Comparison of ENCODE assay signal across 25 cellular contexts in the genomic region with DNA sequence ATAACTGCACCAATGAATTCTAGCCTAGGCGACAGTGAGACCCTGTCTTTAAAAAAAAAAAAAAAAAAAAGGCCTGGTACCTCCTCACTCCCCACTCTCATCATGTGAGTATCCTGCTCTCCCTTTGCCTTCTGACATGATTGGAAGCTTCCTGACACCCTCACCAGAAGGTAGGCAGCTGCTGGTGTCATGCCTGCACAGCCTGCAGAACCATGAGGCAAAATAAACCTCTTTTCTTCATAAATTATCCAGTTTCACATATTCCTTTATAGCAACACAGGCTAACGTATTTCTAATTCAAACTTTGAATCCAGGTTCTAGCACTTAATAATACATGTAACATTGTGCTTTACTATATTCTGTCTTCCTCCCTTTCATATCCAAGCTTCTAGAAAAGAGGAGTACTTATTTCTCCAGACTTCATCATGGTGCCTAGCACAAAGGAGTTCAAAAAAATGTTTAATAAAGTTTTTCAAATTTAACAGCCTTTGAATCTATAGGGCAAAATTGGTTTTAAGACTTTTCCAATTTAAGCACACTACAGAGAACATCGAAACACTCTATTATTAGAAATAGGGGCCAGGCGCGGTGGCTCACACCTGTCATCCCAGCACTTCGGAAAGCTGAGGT. TPM values are rescaled to one million over a fixed set of nuclear protein-coding genes. Genes with fewer than 3 reads are reported as not detected.
A peak's percentile ranks its signal among the peaks of the same experiment; 100 is the strongest.
DNase-seq lines count a peak whose midpoint lies in the region; ATAC-seq, FAIRE-seq and TF ChIP-seq lines count a peak whose summit lies in the region.
"Had no signal": no experiment of that assay in that cellular context is flagged by ENCODE, and none has a peak within 500 bp of the region (broad histone marks: within the 10 kb centered on the region; RNA-seq: fewer than 3 reads in every experiment).

No MANE protein-coding gene starts in this region.

- H3K27ac ChIP-seq in HepG2 (ENCODE audit: extremely low read length, insufficient read depth, low read length) (no peak overlapping the region), right lobe of liver (no peak overlapping the region), K562 (ENCODE audit: extremely low read depth, low read depth, low read length) (no peak overlapping the region)
- H3K27ac ChIP-seq: SK-N-MC had no signal

- no peaks in the 10 kb centered on the region for H3K9me2 ChIP-seq in Loucy (replicated peaks; ENCODE audit: low read depth, low read length)

- H3K9me3 ChIP-seq in HepG2 (ENCODE audit: low read length): no peaks in the 10 kb centered on the region
- no peaks in the 10 kb centered on the region for H3K9me3 ChIP-seq in right lobe of liver
- no peaks in the 10 kb centered on the region for H3K9me3 ChIP-seq in Loucy (ENCODE audit: insufficient read depth, low read depth, low read length)
- H3K9me3 ChIP-seq in K562 (replicated peaks; ENCODE audit: control insufficient read depth, insufficient read depth, low read depth, low read length): 0 out of 2 replicates have a peak, but pooled peaks cover 2% of the 10 kb centered on the region

- H3K4me1 Mint-ChIP-seq in progenitor cell of endocrine pancreas (ENCODE audit: low read depth): peaks cover 27% of the 10 kb centered on the region

- H3K4me3 ChIP-seq in HepG2 (replicated peaks in 1 of 3; ENCODE audit: insufficient read depth in 1 of 3, low read depth in 2 of 3, low read length in 3 of 3) (no peak overlapping the region), right lobe of liver (no peak overlapping the region), Loucy (ENCODE audit: low read length, poor library complexity, severe bottlenecking) (no peak overlapping the region), K562 (no peak overlapping the region)
- H3K4me3 ChIP-seq: SK-N-MC had no signal

- H3K27me3 Mint-ChIP-seq in progenitor cell of endocrine pancreas: no peaks in the 10 kb centered on the region
- H3K27me3 Mint-ChIP-seq: B cell had no signal

- H3K27me3 ChIP-seq in HepG2 (ENCODE audit: control insufficient read depth in 1 of 2, insufficient read depth in 2 of 2, low read length in 2 of 2) (no peaks in the 10 kb centered on the region; a peak in 1 of 5 replicates), right lobe of liver (no peaks in the 10 kb centered on the region), Loucy (ENCODE audit: insufficient read depth, low read length, poor library complexity, severe bottlenecking) (no peaks in the 10 kb centered on the region), K562 (ENCODE audit: control insufficient read depth in 2 of 2, insufficient read depth in 2 of 2, low read length in 2 of 2) (no peaks in the 10 kb centered on the region)

- TF ChIP-seq POLR2A in HepG2 (IDR thresholded peaks at IDR 0.05; ENCODE audit: insufficient read depth in 1 of 2, low read depth in 2 of 2, low read length in 2 of 2): no peak
- no peak for TF ChIP-seq POLR2A in right lobe of liver (IDR thresholded peaks at IDR 0.05)
- TF ChIP-seq POLR2A in K562 (conservative IDR thresholded peaks at IDR 0.05): no peak

- BruUV-seq in HepG2 (replicated peaks; lab: Mats Ljungman, UMichigan): no TSS peak
- no TSS peak for BruUV-seq in K562 (replicated peaks; lab: Mats Ljungman, UMichigan)

- no peak overlapping the region for H3K4me2 ChIP-seq in HepG2 (ENCODE audit: low read depth, low read length)
- H3K4me2 ChIP-seq in Loucy (ENCODE audit: low read depth, low read length, poor library complexity, severe bottlenecking): peak overlapping the region; percentile 39
- no peak overlapping the region for H3K4me2 ChIP-seq in K562 (ENCODE audit: insufficient read depth, low read length)

- peak overlapping the region; percentile 88 for H3K27ac Mint-ChIP-seq in progenitor cell of endocrine pancreas
- H3K27ac Mint-ChIP-seq: B cell had no signal

- H3K36me3 Mint-ChIP-seq in progenitor cell of endocrine pancreas (ENCODE audit: insufficient read depth): peaks cover 17% of the 10 kb centered on the region

- intact Hi-C loops in HepG2 (cut with micrococcal nuclease; ENCODE audit: unreplicated experiment): no loop called here
- intact Hi-C loops in right lobe of liver (cut with DNase I): no loop called here
- intact Hi-C loops in K562 (cut with micrococcal nuclease): no loop called here
- intact Hi-C loops in posterior cingulate gyrus (cut with DNase I): no loop called here

- TF ChIP-seq EP300 in HepG2 (IDR thresholded peaks at IDR 0.05; ENCODE audit: low read depth in 2 of 2, low read length in 2 of 2): no peak
- TF ChIP-seq EP300 in HepG2 (CRISPR knock-in tag; IDR thresholded peaks at IDR 0.05; ENCODE audit: borderline replicate concordance): no peak
- TF ChIP-seq EP300 in K562 (IDR thresholded peaks at IDR 0.05; ENCODE audit: low read length): no peak

- TF ChIP-seq RAD21 in HepG2 (CRISPR knock-in tag; IDR thresholded peaks at IDR 0.05) (no peak), K562 (CRISPR knock-in tag; conservative IDR thresholded peaks at IDR 0.05 in 1 of 2, IDR thresholded peaks at IDR 0.05 in 1 of 2) (no peak)

- POLR2A ChIA-PET in HepG2 (lab: Yijun Ruan, JAX) (no interaction called here), K562 (lab: Yijun Ruan, JAX) (interaction anchor here (0.7 to 1.2 kb wide), 4 partner anchors 9 to 163 kb away, joined by 3 to 4 read pairs (median 3); no protein-coding TSS in a partner anchor)

- no peaks in the 10 kb centered on the region for H3F3A ChIP-seq in Loucy (ENCODE audit: low read depth)

- no peak for FAIRE-seq in HepG2 (lab: Jason Lieb, UNC)
- no peak for FAIRE-seq in K562 (lab: Jason Lieb, UNC)
- no peak for FAIRE-seq in RCC 7860 (lab: Jason Lieb, UNC)
- FAIRE-seq: GM12891, H1 had no signal

- peaks cover 56% of the 10 kb centered on the region for H4K20me1 ChIP-seq in HepG2 (ENCODE audit: insufficient read depth, low read length)
- H4K20me1 ChIP-seq in Loucy (ENCODE audit: insufficient read depth, low read length, poor library complexity, severe bottlenecking): peaks cover 54% of the 10 kb centered on the region
- peaks cover 25% of the 10 kb centered on the region for H4K20me1 ChIP-seq in K562 (replicated peaks; ENCODE audit: control insufficient read depth, insufficient read depth, low read length)

- whole genome bisulfite sequencing in HepG2 (ENCODE audit: low lambda C conversion rate): 94% methylated on average over 6 of the region's 6 CpGs
- 98% methylated on average over 4 of the region's 6 CpGs for WGBS in right lobe of liver (ENCODE audit: insufficient coverage, low coverage, low lambda C conversion rate, missing lambda C conversion rate)
- 90% methylated on average over 6 of the region's 6 CpGs for WGBS in K562 (ENCODE audit: insufficient coverage, low coverage, missing lambda C conversion rate)

- in situ Hi-C loops in HepG2 (cut with HindIII; ENCODE audit: extremely low pct_ligation_motif_present, low pct_unique_long_range_greater_than_20kb) (no loop called here), K562 (cut with MboI) (no loop called here)

- CTCF ChIA-PET in HepG2 (lab: Yijun Ruan, JAX; ENCODE audit: low intra/inter-chr PET ratio, low total read pairs) (no interaction called here), K562 (lab: Yijun Ruan, JAX; ENCODE audit: low intra/inter-chr PET ratio) (no interaction called here)

- H3K79me2 ChIP-seq in HepG2 (ENCODE audit: insufficient read depth, low read length) (peaks cover 92% of the 10 kb centered on the region), Loucy (ENCODE audit: insufficient read depth, low read length) (peaks cover 96% of the 10 kb centered on the region), K562 (ENCODE audit: control insufficient read depth, insufficient read depth, low read length) (peaks cover 98% of the 10 kb centered on the region)

- ATAC-seq in HepG2: peak; percentile 34
- ATAC-seq in right lobe of liver: no peak
- ATAC-seq in K562: peak; percentile 9; the same call in 2 of the 3 replicates

- DNase-seq in HepG2 (ENCODE audit: low spot score) (no peak), right lobe of liver (no peak), K562 (ENCODE audit: extremely low read depth in 1 of 4, low spot score in 3 of 4) (no peak), progenitor cell of endocrine pancreas (ENCODE audit: low spot score, unreplicated experiment) (no peak), HT-29 (ENCODE audit: low spot score) (no peak), posterior cingulate gyrus (no peak), RCC 7860 (ENCODE audit: low spot score) (no peak)
- DNase-seq: DMS53, EL, GDM1, HCEC 1CT, Karpas-422, NCI-H1092 treated with DMSO at 0.1 percent for 48 hours, NCI-H1436, NCI-H1930, NCI-H2107, NCI-H524, NCI-H748 treated with DMSO at 0.1 percent for 48 hours, SIG-M5 had no signal

- H3K4me1 ChIP-seq in HepG2 (ENCODE audit: insufficient read depth, low read length) (peaks cover 66% of the 10 kb centered on the region), right lobe of liver (peaks cover 0 to 26% (median 6%) of the 10 kb centered on the region in 4 donors), Loucy (ENCODE audit: insufficient read depth, low read length, poor library complexity, severe bottlenecking) (peaks cover 40% of the 10 kb centered on the region), K562 (replicated peaks in 1 of 2; ENCODE audit: control insufficient read depth in 2 of 2, insufficient read depth in 2 of 2, low read length in 2 of 2) (peaks cover 9 to 16% of the 10 kb centered on the region in 2 experiments; a peak in 4 of 5 replicates)

- H3K9me3 Mint-ChIP-seq in progenitor cell of endocrine pancreas (ENCODE audit: low read depth): peaks cover 3% of the 10 kb centered on the region

- H3K9ac ChIP-seq in HepG2 (ENCODE audit: insufficient read depth, low read depth, low read length) (no peak overlapping the region), Loucy (ENCODE audit: low read depth, low read length, poor library complexity, severe bottlenecking) (no peak overlapping the region), K562 (ENCODE audit: insufficient read depth in 1 of 2, low read depth in 2 of 2, low read length in 2 of 2) (peak overlapping the region in 1 of 2 experiments; percentile 39; a peak in 1 of 4 replicates)

- TF ChIP-seq CTCF in HepG2 (CRISPR knock-in tag; IDR thresholded peaks at IDR 0.05): no peak
- TF ChIP-seq CTCF in right lobe of liver (IDR thresholded peaks at IDR 0.05): no peak
- no peak for TF ChIP-seq CTCF in Loucy (conservative IDR thresholded peaks at IDR 0.05; ENCODE audit: low read length)
- no peak for TF ChIP-seq CTCF in K562 (IDR thresholded peaks at IDR 0.05 in 2 of 3, conservative IDR thresholded peaks at IDR 0.05 in 1 of 3; ENCODE audit: insufficient read depth in 2 of 3, low read depth in 1 of 3, low read length in 3 of 3)
- TF ChIP-seq CTCF in progenitor cell of endocrine pancreas (IDR thresholded peaks at IDR 0.05; ENCODE audit: unreplicated experiment): no peak

- no peaks in the 10 kb centered on the region for H3K9me1 ChIP-seq in K562 (ENCODE audit: control insufficient read depth, insufficient read depth, low read length)

- H2AFZ ChIP-seq in HepG2 (ENCODE audit: low read length): no peak overlapping the region
- no peak overlapping the region for H2AFZ ChIP-seq in Loucy (ENCODE audit: low read length)
- no peak overlapping the region for H2AFZ ChIP-seq in K562 (ENCODE audit: low read depth, low read length)

- H3K36me3 ChIP-seq in HepG2 (replicated peaks in 1 of 2; ENCODE audit: control insufficient read depth in 1 of 2, insufficient read depth in 2 of 2, low read length in 2 of 2): peaks cover 0 to 22% of the 10 kb centered on the region in 2 experiments; a peak in 4 of 5 replicates
- H3K36me3 ChIP-seq in right lobe of liver: peaks cover 0 to 2% (median 0%) of the 10 kb centered on the region in 4 donors
- no peaks in the 10 kb centered on the region for H3K36me3 ChIP-seq in Loucy (ENCODE audit: insufficient read depth, low read length)
- peaks cover 64% of the 10 kb centered on the region for H3K36me3 ChIP-seq in K562 (ENCODE audit: control insufficient read depth, insufficient read depth, low read length)

- no peak overlapping the region for H3K4me3 Mint-ChIP-seq in progenitor cell of endocrine pancreas (ENCODE audit: low read depth)
- H3K4me3 Mint-ChIP-seq: B cell, CD14-positive monocyte had no signal

RNA-seq across cellular contexts. Expression of gene AHCTF1, which starts 5.6 kb away (rescaled TPM):
- total RNA-seq in HepG2 (2016; rRNA removed; fragmentation: Illumina TruSeq; extraction: Trizol) (45.9 and 73.9 TPM in 2 replicates), right lobe of liver (10 to 100 TPM; 10.3 to 23.4 (median 14.9) TPM), K562 (2014; rRNA removed) (46.2 and 49.6 TPM in 2 replicates), K562 (2014; rRNA removed; fragmentation: Illumina TruSeq; extraction: Trizol) (97.4 and 99.7 TPM in 2 replicates), K562 (2015; rRNA removed; fragmentation: Illumina TruSeq; extraction: Trizol) (92.6 and 102 TPM in 2 replicates), K562 (2021) (62.6 and 69.8 TPM in 2 replicates), progenitor cell of endocrine pancreas (38.2 and 42.8 TPM in 2 replicates)
- total RNA-seq in HepG2 (2016; cell fraction: cytosol; rRNA removed; fragmentation: Illumina TruSeq; extraction: Trizol; ENCODE audit: low read depth): 6.0 and 6.6 TPM in 2 replicates
- total RNA-seq in HepG2 (2016; cell fraction: insoluble cytoplasmic fraction; rRNA removed; fragmentation: Illumina TruSeq; extraction: Trizol): 39.2 and 70.8 TPM in 2 replicates
- total RNA-seq in HepG2 (2016; cell fraction: membrane; rRNA removed; fragmentation: Illumina TruSeq; extraction: Trizol): 12.2 and 12.4 TPM in 2 replicates
- 61.4 and 62.6 TPM in 2 replicates for total RNA-seq in HepG2 (2016; cell fraction: nucleus; rRNA removed; fragmentation: Illumina TruSeq; extraction: Trizol)
- polyA plus RNA-seq in HepG2 (2011; rRNA removed) (14.8 and 16.6 TPM in 2 replicates), K562 (2011; rRNA removed) (31.2 and 47.6 TPM in 2 replicates), K562 (2014; fragmentation: Illumina TruSeq; extraction: Trizol) (69.0 and 88.0 TPM in 2 replicates), K562 (2014; fragmentation: Nextera tagmentation; extraction: Ambion mirVana) (10 to 100 TPM in 1 of 2 experiments, 1 to 10 TPM in 1; 9.4 to 15.4 TPM), K562 (2014; rRNA removed) (44.6 and 46.1 TPM in 2 replicates)
- polyA plus RNA-seq in HepG2 (2011; cell fraction: cytosol; rRNA removed): 5.6 and 9.1 TPM in 2 replicates
- 20.3 and 21.2 TPM in 2 replicates for polyA plus RNA-seq in HepG2 (2011; cell fraction: nucleus; rRNA removed)
- polyA plus RNA-seq in HepG2 (2012): 21.1 and 24.2 TPM in 2 replicates
- 0.44 and 1.6 TPM in 2 replicates for polyA plus RNA-seq in HepG2 (2016; cell fraction: cytosol; fragmentation: Illumina TruSeq; extraction: Trizol; ENCODE audit: low read depth)
- polyA plus RNA-seq in HepG2 (2016; cell fraction: insoluble cytoplasmic fraction; fragmentation: Illumina TruSeq; extraction: Trizol; ENCODE audit: low read depth): 45.8 and 51.8 TPM in 2 replicates
- 2.9 and 3.1 TPM in 2 replicates for polyA plus RNA-seq in HepG2 (2016; cell fraction: membrane; fragmentation: Illumina TruSeq; extraction: Trizol; ENCODE audit: low read depth)
- 80.7 and 89.7 TPM in 2 replicates for polyA plus RNA-seq in HepG2 (2016; cell fraction: nucleus; fragmentation: Illumina TruSeq; extraction: Trizol; ENCODE audit: insufficient read depth, low read depth)
- polyA minus RNA-seq in HepG2 (2011; rRNA and poly(A)+ RNA removed; ENCODE audit: low replicate concordance): 21.5 and 44.5 TPM in 2 replicates
- 33.4 and 40.7 TPM in 2 replicates for polyA minus RNA-seq in HepG2 (2011; cell fraction: cytosol; rRNA and poly(A)+ RNA removed)
- polyA minus RNA-seq in HepG2 (2011; cell fraction: nucleus; rRNA and poly(A)+ RNA removed): 95.8 and 98.5 TPM in 2 replicates
- total RNA-seq in K562 (2011; cell fraction: chromatin; rRNA removed; ENCODE audit: low replicate concordance): 56.4 and 208 TPM in 2 replicates
- total RNA-seq in K562 (2011; cell fraction: nucleolus; rRNA removed): 25.7 and 46.8 TPM in 2 replicates
- 71.2 and 79.8 TPM in 2 replicates for total RNA-seq in K562 (2011; cell fraction: nucleoplasm; rRNA removed)
- polyA plus RNA-seq in K562 (2011; cell fraction: cytosol; rRNA removed): 9.3 and 16.0 TPM in 2 replicates
- 37.7 and 54.5 TPM in 2 replicates for polyA plus RNA-seq in K562 (2011; cell fraction: nucleus; rRNA removed)
- 27.4 and 31.3 TPM in 2 replicates for polyA plus RNA-seq in K562 (2012)
- polyA minus RNA-seq in K562 (2011; rRNA and poly(A)+ RNA removed): 132 and 152 TPM in 2 replicates
- polyA minus RNA-seq in K562 (2011; cell fraction: cytosol; rRNA and poly(A)+ RNA removed): 40.0 and 55.9 TPM in 2 replicates
- polyA minus RNA-seq in K562 (2011; cell fraction: nucleus; rRNA and poly(A)+ RNA removed): 68.8 and 102 TPM in 2 replicates
- 18.2 and 19.7 TPM in 2 replicates for total RNA-seq in HT-29 (2014; rRNA removed; shearing (Covaris generic))

Comparison
In these comparisons a context has a peak if more than half of its experiments do, and no peak if none do; other contexts are left out.
1. ATAC-seq: peak in HepG2 (single experiment) and K562 (single experiment); none in right lobe of liver (0 of 4).
2. Of the 241 proteins assayed by ChIP-seq in both HepG2 and K562: peak only in HepG2: none; only in K562: none; in both: ZNF766; in neither: 239; mixed calls (peak in some experiments, not most) for 1.